19 cellular contexts compared by ENCODE assay signal in genomic region chr12:62689042-62689839, GRCh38.
"Had no signal": no experiment of that assay in that cellular context is flagged by ENCODE, and none has a peak within 500 bp of the region (broad histone marks: within the 10 kb centered on the region; RNA-seq: fewer than 3 reads in every experiment).

No MANE protein-coding gene starts in this region.

- H3K4me1 Mint-ChIP-seq: activated T-helper 17 cell treated with anti-CD3 and anti-CD28 coated beads, Interleukin-2, amount 50 U/mL, for 72 hours; stimulated activated naive B cell treated with anti-CD40 and anti-IgM and Interleukin-4, amounts not matched to agents 10 μg/mL and 1 μg/mL and 100 μg/mL, for 72 hours; T-cell had no signal

- ATAC-seq: activated T-helper 17 cell treated with anti-CD3 and anti-CD28 coated beads, Interleukin-2, amount 50 U/mL, for 72 hours; effector memory CD8-positive, alpha-beta T cell; left ventricle myocardium superior; stimulated activated naive B cell treated with anti-CD40 and anti-IgM and Interleukin-4, amounts not matched to agents 10 μg/mL and 1 μg/mL and 100 μg/mL, for 72 hours; T-cell had no signal

- DNase-seq: activated CD4-positive, alpha-beta T cell treated with anti-CD3 and anti-CD28 coated beads, Interleukin-2, amount 50 U/mL, for 4 hours; activated CD4-positive, CD25-positive, alpha-beta regulatory T cell treated with anti-CD3 and anti-CD28 coated beads, Interleukin-2, amount 50 U/mL, for 72 hours; activated naive CD4-positive, alpha-beta T cell treated with Interleukin-2 at 50 U/mL for 16 hours; activated T-cell treated with anti-CD3 and anti-CD28 coated beads for 4 hours; aorta; dermis blood vessel endothelial cell; effector memory CD8-positive, alpha-beta T cell; hippocampal formation; left ventricle myocardium superior; occipital lobe; stimulated activated CD4-positive, alpha-beta T cell treated with anti-CD3 and anti-CD28 coated beads, Interleukin-15, amount 100 ng/mL, for 24 hours; stimulated activated CD4-positive, alpha-beta T cell treated with anti-CD3 and anti-CD28 coated beads, Interleukin-4, amount 100 ng/mL, for 1 hour; stimulated activated naive B cell treated with anti-CD40 and anti-IgM and Interleukin-4, amounts not matched to agents 10 μg/mL and 1 μg/mL and 100 μg/mL, for 72 hours; T-cell; T-helper 9 cell; trophoblast cell had no signal

- H3K4me3 Mint-ChIP-seq: activated T-helper 17 cell treated with anti-CD3 and anti-CD28 coated beads, Interleukin-2, amount 50 U/mL, for 72 hours; effector memory CD8-positive, alpha-beta T cell; nephron; stimulated activated naive B cell treated with anti-CD40 and anti-IgM and Interleukin-4, amounts not matched to agents 10 μg/mL and 1 μg/mL and 100 μg/mL, for 72 hours; T-cell had no signal

- H3K27me3 Mint-ChIP-seq: activated T-helper 17 cell treated with anti-CD3 and anti-CD28 coated beads, Interleukin-2, amount 50 U/mL, for 72 hours; progenitor cell of endocrine pancreas; stimulated activated naive B cell treated with anti-CD40 and anti-IgM and Interleukin-4, amounts not matched to agents 10 μg/mL and 1 μg/mL and 100 μg/mL, for 72 hours; T-cell had no signal

- H3K9me3 Mint-ChIP-seq: activated T-helper 17 cell treated with anti-CD3 and anti-CD28 coated beads, Interleukin-2, amount 50 U/mL, for 72 hours; effector memory CD8-positive, alpha-beta T cell; nephron; stimulated activated naive B cell treated with anti-CD40 and anti-IgM and Interleukin-4, amounts not matched to agents 10 μg/mL and 1 μg/mL and 100 μg/mL, for 72 hours; T-cell had no signal

- H3K27ac Mint-ChIP-seq: activated T-helper 17 cell treated with anti-CD3 and anti-CD28 coated beads, Interleukin-2, amount 50 U/mL, for 72 hours; effector memory CD8-positive, alpha-beta T cell; nephron; progenitor cell of endocrine pancreas; stimulated activated naive B cell treated with anti-CD40 and anti-IgM and Interleukin-4, amounts not matched to agents 10 μg/mL and 1 μg/mL and 100 μg/mL, for 72 hours; T-cell had no signal
